Comparison of ENCODE assay signal across 21 cellular contexts in genomic region chr1:239810071-239810481, GRCh38.
DNase-seq lines count a peak whose midpoint lies in the region; ATAC-seq, FAIRE-seq and TF ChIP-seq lines count a peak whose summit lies in the region.
"Had no signal": no experiment of that assay in that cellular context is flagged by ENCODE, and none has a peak within 500 bp of the region (broad histone marks: within the 10 kb centered on the region; RNA-seq: fewer than 3 reads in every experiment).

No MANE protein-coding gene starts in this region.

- H3K4me3 Mint-ChIP-seq in HFFc6 (no peak overlapping the region), astrocyte (ENCODE audit: unreplicated experiment) (no peak overlapping the region)
- H3K4me3 Mint-ChIP-seq: stimulated activated effector memory CD8-positive, alpha-beta T cell treated with anti-CD3 and anti-CD28 coated beads, Interleukin-12 subunit alpha, Interleukin-12 subunit beta, amount 100 ng/mL, for 72 hours; T-helper 2 cell treated with Interferon-gamma antibody and Interleukin-4, amounts not matched to agents 5 μg/mL and 100 μg/mL, for 36 hours had no signal

- DNase-seq in HFFc6 (peak; percentile 49), astrocyte (ENCODE audit: low read depth) (peak; percentile 70), islet precursor cell (peak; percentile 92), stromal cell of bone marrow (ENCODE audit: low read depth) (peak; percentile 13), body of pancreas (no peak), kidney tubule cell (ENCODE audit: low spot score) (no peak)
- DNase-seq in stimulated activated CD4-positive, alpha-beta T cell treated with anti-CD3 and anti-CD28 coated beads, Interleukin-4, amount 100 ng/mL, for 24 hours, result no peak
- DNase-seq: activated CD4-positive, CD25-positive, alpha-beta regulatory T cell treated with anti-CD3 and anti-CD28 coated beads, Interleukin-2, amount 50 U/mL, for 72 hours; activated gamma-delta T cell; cortex of kidney; erythroblast; Kasumi-1; mucosa of descending colon; NCI-H1436 treated with DMSO at 0.1 percent for 48 hours; small intestine; tibial artery had no signal

- WGBS in body of pancreas, 2 donors, result 76 to 89% methylated on average over 8 of the region's 8 CpGs

- H3K27ac ChIP-seq in astrocyte (ENCODE audit: low read depth, low read length) (no peak overlapping the region), body of pancreas (no peak overlapping the region)
- H3K27ac ChIP-seq: BLaER1 treated with 17β-estradiol and CSF1 and Interleukin-3, amounts not matched to agents 10 nM and 100 nM; hepatocyte; parathyroid adenoma; tibial artery had no signal

- H3K27ac Mint-ChIP-seq in HFFc6, result peak overlapping the region; percentile 43; the same call in 1 of the 2 replicates
- H3K27ac Mint-ChIP-seq in astrocyte (ENCODE audit: unreplicated experiment), result no peak overlapping the region
- H3K27ac Mint-ChIP-seq: stimulated activated effector memory CD8-positive, alpha-beta T cell treated with anti-CD3 and anti-CD28 coated beads, Interleukin-12 subunit alpha, Interleukin-12 subunit beta, amount 100 ng/mL, for 72 hours; T-helper 2 cell treated with Interferon-gamma antibody and Interleukin-4, amounts not matched to agents 5 μg/mL and 100 μg/mL, for 36 hours had no signal

- H3K36me3 Mint-ChIP-seq in HFFc6 (ENCODE audit: low read depth) (no peaks in the 10 kb centered on the region), astrocyte (ENCODE audit: low read depth, unreplicated experiment) (no peaks in the 10 kb centered on the region)
- H3K36me3 Mint-ChIP-seq: stimulated activated effector memory CD8-positive, alpha-beta T cell treated with anti-CD3 and anti-CD28 coated beads, Interleukin-12 subunit alpha, Interleukin-12 subunit beta, amount 100 ng/mL, for 72 hours had no signal

- no peak overlapping the region for H3K4me3 ChIP-seq in astrocyte (ENCODE audit: insufficient read depth, low read depth, low read length)
- H3K4me3 ChIP-seq in body of pancreas, result no peak overlapping the region
- H3K4me3 ChIP-seq: BLaER1 treated with 17β-estradiol and CSF1 and Interleukin-3, amounts not matched to agents 10 nM and 100 nM; hepatocyte; mucosa of descending colon; tibial artery had no signal

- H3K36me3 ChIP-seq in astrocyte (ENCODE audit: insufficient read depth, low read length) (no peaks in the 10 kb centered on the region), body of pancreas (replicated peaks in 1 of 2; ENCODE audit: insufficient read depth in 1 of 2, low read depth in 2 of 2) (no peaks in the 10 kb centered on the region)
- H3K36me3 ChIP-seq: BLaER1 treated with 17β-estradiol and CSF1 and Interleukin-3, amounts not matched to agents 10 nM and 100 nM; tibial artery had no signal

- no peak overlapping the region for H2AFZ ChIP-seq in astrocyte (ENCODE audit: low read depth, low read length)
- H2AFZ ChIP-seq: hepatocyte, parathyroid adenoma had no signal

- no peak for FAIRE-seq in astrocyte (lab: Jason Lieb, UNC)
- FAIRE-seq: small intestine had no signal

- intact Hi-C loops in body of pancreas (cut with DNase I), result no loop called here

- peaks cover 2% of the 10 kb centered on the region for H4K20me1 ChIP-seq in astrocyte (ENCODE audit: insufficient read depth, low read length)
- H4K20me1 ChIP-seq: BLaER1 treated with 17β-estradiol and CSF1 and Interleukin-3, amounts not matched to agents 10 nM and 100 nM had no signal

- H3K4me1 ChIP-seq in astrocyte (ENCODE audit: insufficient read depth, low read length) (peaks cover 14% of the 10 kb centered on the region), body of pancreas (no peaks in the 10 kb centered on the region)
- H3K4me1 ChIP-seq: parathyroid adenoma had no signal

- H3K9me3 Mint-ChIP-seq in HFFc6 (0 out of 2 replicates have a peak, but pooled peaks cover 5% of the 10 kb centered on the region), astrocyte (ENCODE audit: unreplicated experiment) (no peaks in the 10 kb centered on the region)
- H3K9me3 Mint-ChIP-seq: stimulated activated effector memory CD8-positive, alpha-beta T cell treated with anti-CD3 and anti-CD28 coated beads, Interleukin-12 subunit alpha, Interleukin-12 subunit beta, amount 100 ng/mL, for 72 hours; T-helper 2 cell treated with Interferon-gamma antibody and Interleukin-4, amounts not matched to agents 5 μg/mL and 100 μg/mL, for 36 hours had no signal

- H3K27me3 ChIP-seq in astrocyte (ENCODE audit: insufficient read depth, low read length) (no peaks in the 10 kb centered on the region), body of pancreas (no peaks in the 10 kb centered on the region)
- H3K27me3 ChIP-seq: BLaER1 treated with 17β-estradiol and CSF1 and Interleukin-3, amounts not matched to agents 10 nM and 100 nM; hepatocyte; tibial artery had no signal

- H3K9me3 ChIP-seq in astrocyte (ENCODE audit: insufficient read depth, low read depth, low read length) (no peaks in the 10 kb centered on the region), body of pancreas (no peaks in the 10 kb centered on the region)
- H3K9me3 ChIP-seq: BLaER1 treated with 17β-estradiol and CSF1 and Interleukin-3, amounts not matched to agents 10 nM and 100 nM; mucosa of descending colon; tibial artery had no signal

- H3K79me2 ChIP-seq in astrocyte (ENCODE audit: insufficient read depth, low read length), result no peaks in the 10 kb centered on the region
- H3K79me2 ChIP-seq: hepatocyte, parathyroid adenoma had no signal

- no peak for ATAC-seq in body of pancreas
- ATAC-seq: mucosa of descending colon; stimulated activated effector memory CD8-positive, alpha-beta T cell treated with anti-CD3 and anti-CD28 coated beads, Interleukin-12 subunit alpha, Interleukin-12 subunit beta, amount 100 ng/mL, for 72 hours had no signal

- peaks cover 1% of the 10 kb centered on the region for H3K27me3 Mint-ChIP-seq in HFFc6 (ENCODE audit: insufficient read depth)
- no peaks in the 10 kb centered on the region for H3K27me3 Mint-ChIP-seq in astrocyte (ENCODE audit: low read depth, unreplicated experiment)

- H3K4me1 Mint-ChIP-seq in HFFc6 (ENCODE audit: low read depth) (peaks cover 44% of the 10 kb centered on the region), astrocyte (ENCODE audit: low read depth, unreplicated experiment) (peaks cover 16% of the 10 kb centered on the region)

- H3K9ac ChIP-seq in astrocyte (ENCODE audit: low read length), result no peak overlapping the region
- H3K9ac ChIP-seq: BLaER1 treated with 17β-estradiol and CSF1 and Interleukin-3, amounts not matched to agents 10 nM and 100 nM; parathyroid adenoma had no signal

- TF ChIP-seq CTCF in HFFc6 (IDR thresholded peaks at IDR 0.05), result no peak
- no peak for TF ChIP-seq CTCF in astrocyte (IDR thresholded peaks at IDR 0.05; ENCODE audit: insufficient read depth, low read depth, low read length)
- no peak for TF ChIP-seq CTCF in body of pancreas (IDR thresholded peaks at IDR 0.05)

- no peak for TF ChIP-seq POLR2A in body of pancreas (IDR thresholded peaks at IDR 0.05)

- no peak overlapping the region for H3K4me2 ChIP-seq in astrocyte (ENCODE audit: low read length)
- H3K4me2 ChIP-seq: BLaER1 treated with 17β-estradiol and CSF1 and Interleukin-3, amounts not matched to agents 10 nM and 100 nM; hepatocyte had no signal

Comparison
In these comparisons a context has a peak if more than half of its experiments do, and no peak if none do; other contexts are left out.
1. DNase-seq: peak in HFFc6 (single experiment), astrocyte (single experiment), islet precursor cell (single experiment) and stromal cell of bone marrow (single experiment); none in body of pancreas (0 of 4), stimulated activated CD4-positive, alpha-beta T cell treated with anti-CD3 and anti-CD28 coated beads, Interleukin-4, amount 100 ng/mL, for 24 hours (single experiment) and kidney tubule cell (single experiment).